1 cellular context compared by ENCODE assay signal in genomic region chr5:134132372-134133212, GRCh38.
TF ChIP-seq lines count a peak whose summit lies in the region.

No MANE protein-coding gene starts in this region.

TF ChIP-seq in HCT116, 20 proteins besides CTCF, POLR2A, EP300 and RAD21 (continued from another document):
- TF ChIP-seq REST (IDR thresholded peaks at IDR 0.05; ENCODE audit: low read depth), result no peak
- TF ChIP-seq ZBTB33 (IDR thresholded peaks at IDR 0.05; ENCODE audit: extremely low read depth, insufficient replicate concordance, low read length), result no peak
- TF ChIP-seq ATF3 (IDR thresholded peaks at IDR 0.05), result no peak
- TF ChIP-seq TCF7L2 (IDR thresholded peaks at IDR 0.05; ENCODE audit: borderline replicate concordance, extremely low read depth, insufficient read depth, insufficient read length), result no peak
- no peak for TF ChIP-seq SIN3A (IDR thresholded peaks at IDR 0.05; ENCODE audit: low read depth)
- no peak for TF ChIP-seq YY1 (IDR thresholded peaks at IDR 0.05; ENCODE audit: extremely low read depth, insufficient replicate concordance, low read depth, low read length)
- no peak for TF ChIP-seq ELF1 (IDR thresholded peaks at IDR 0.05; ENCODE audit: borderline replicate concordance, low read depth)
- no peak for TF ChIP-seq CEBPB (IDR thresholded peaks at IDR 0.05; ENCODE audit: low read depth)
- TF ChIP-seq JUND (IDR thresholded peaks at IDR 0.05), result no peak
- TF ChIP-seq POLR2AphosphoS5 (IDR thresholded peaks at IDR 0.05; ENCODE audit: low read depth, low read length), result no peak
- no peak for TF ChIP-seq ZFX (IDR thresholded peaks at IDR 0.05)
- no peak for TF ChIP-seq EZH2 (IDR thresholded peaks at IDR 0.05)
TF ChIP-seq in HCT116: peak in this region for 0.
